In the genomic region with DNA sequence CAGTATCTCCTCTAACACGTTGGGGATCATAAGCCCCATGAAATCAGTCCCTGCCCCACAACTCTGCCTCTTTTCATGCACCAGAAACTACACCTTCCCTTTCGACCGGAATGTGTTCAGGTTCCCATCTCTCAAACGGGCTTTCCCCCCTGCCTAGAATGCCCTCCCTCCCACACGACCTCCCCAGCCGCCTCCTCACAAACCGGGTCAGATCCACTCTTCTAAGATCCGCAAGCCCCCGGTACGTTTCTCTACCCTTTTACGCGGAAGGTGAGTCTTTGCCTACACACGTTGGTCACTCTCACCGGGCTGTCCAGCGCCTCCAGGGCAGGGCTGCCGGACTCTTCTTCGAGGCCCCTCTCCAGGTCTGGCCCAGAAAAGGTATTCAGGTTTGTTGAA, we compare ENCODE assay signal across 8 cellular contexts. TPM values are rescaled to one million over a fixed set of nuclear protein-coding genes. Genes with fewer than 3 reads are reported as not detected.
A peak's percentile ranks its signal among the peaks of the same experiment; 100 is the strongest.
DNase-seq lines count a peak whose midpoint lies in the region; ATAC-seq and TF ChIP-seq lines count a peak whose summit lies in the region.

No MANE protein-coding gene starts in this region.

- H3K27ac Mint-ChIP-seq in type B pancreatic cell: peak overlapping the region; percentile 17

- H3K4me2 ChIP-seq in PC-9: peak overlapping the region; percentile 94

- H3K36me3 ChIP-seq in PC-9 (ENCODE audit: low read depth): no peaks in the 10 kb centered on the region
- no peaks in the 10 kb centered on the region for H3K36me3 ChIP-seq in colonic mucosa
- H3K36me3 ChIP-seq in mucosa of stomach (ENCODE audit: control insufficient read depth, insufficient read depth, low read length): no peaks in the 10 kb centered on the region

- peaks cover 6% of the 10 kb centered on the region for H3K36me3 Mint-ChIP-seq in type B pancreatic cell

- H3K9ac ChIP-seq in colonic mucosa (ENCODE audit: low read depth in 2 of 2, low read length in 2 of 2) (peak overlapping the region; percentile 76 to 80), mucosa of stomach (ENCODE audit: low read length) (peak overlapping the region; percentile 73)

- H3K79me2 ChIP-seq in PC-9 (ENCODE audit: low read depth): peaks cover 55% of the 10 kb centered on the region

- no TSS peak for BruUV-seq in PC-9 (replicated peaks; lab: Mats Ljungman, UMichigan)

- H3K4me3 Mint-ChIP-seq in type B pancreatic cell: peak overlapping the region; percentile 91

- H3K27me3 ChIP-seq in PC-9 (ENCODE audit: insufficient read depth, low read depth) (no peaks in the 10 kb centered on the region), colonic mucosa (no peaks in the 10 kb centered on the region), mucosa of stomach (ENCODE audit: control insufficient read depth, insufficient read depth, low read length) (no peaks in the 10 kb centered on the region)

- H3K4me1 ChIP-seq in PC-9 (replicated peaks; ENCODE audit: insufficient read depth): peaks cover 18% of the 10 kb centered on the region
- H3K4me1 ChIP-seq in colonic mucosa: peaks cover 4% of the 10 kb centered on the region
- H3K4me1 ChIP-seq in mucosa of stomach (ENCODE audit: control insufficient read depth, insufficient read depth, low read length): peaks cover 7% of the 10 kb centered on the region

- TF ChIP-seq CTCF in PC-9 (conservative IDR thresholded peaks at IDR 0.05) (no peak), colonic mucosa (IDR thresholded peaks at IDR 0.05) (no peak), type B pancreatic cell (conservative IDR thresholded peaks at IDR 0.05) (no peak)

- H3K27ac ChIP-seq in PC-9 (peak overlapping the region; percentile 16; the same call in 1 of the 2 replicates), colonic mucosa (no peak overlapping the region)

- H3K9me2 ChIP-seq in PC-9 (ENCODE audit: insufficient read depth): no peaks in the 10 kb centered on the region

- POLR2A ChIA-PET in PC-9 (lab: Charles Lee; ENCODE audit: unreplicated experiment): no interaction called here

- peaks cover 20% of the 10 kb centered on the region for H3F3A ChIP-seq in PC-9 (ENCODE audit: insufficient read depth, low read depth)

- H3K4me3 ChIP-seq in PC-9 (peak overlapping the region; percentile 84), colonic mucosa (peak overlapping the region; percentile 100), mucosa of stomach (ENCODE audit: low read length) (peak overlapping the region; percentile 52)

- CTCF ChIA-PET in PC-9 (lab: Charles Lee): interaction anchor here (0.6 kb wide), 2 partner anchors 486 to 1668 kb away, joined by 3 read pairs; no protein-coding TSS in a partner anchor

- H2AFZ ChIP-seq in PC-9: peak overlapping the region; percentile 99

- intact Hi-C loops in Right ventricle myocardium superior (cut with DNase I): no loop called here
- intact Hi-C loops in Right ventricle myocardium inferior (cut with DNase I): no loop called here
- intact Hi-C loops in PC-9 (cut with micrococcal nuclease; ENCODE audit: unreplicated experiment): loop anchor here (5.0 kb wide), 1 partner anchor 46 kb away; a partner anchor contains a TSS
- intact Hi-C loops in colonic mucosa (cut with DNase I): no loop called here

- peaks cover 24% of the 10 kb centered on the region for H3K4me1 Mint-ChIP-seq in type B pancreatic cell (ENCODE audit: unreplicated experiment)

- peaks cover 38% of the 10 kb centered on the region; the same call in 1 of the 2 replicates for H4K20me1 ChIP-seq in PC-9 (ENCODE audit: insufficient read depth)

- H3K27me3 Mint-ChIP-seq in type B pancreatic cell: no peaks in the 10 kb centered on the region

- H3K9me3 ChIP-seq in PC-9 (ENCODE audit: insufficient read depth, low read depth): no peaks in the 10 kb centered on the region
- no peaks in the 10 kb centered on the region for H3K9me3 ChIP-seq in colonic mucosa
- H3K9me3 ChIP-seq in mucosa of stomach (ENCODE audit: control insufficient read depth, low read length): no peaks in the 10 kb centered on the region

- DNase-seq in Right ventricle myocardium superior (no peak), Right ventricle myocardium inferior (ENCODE audit: missing footprints) (no peak), PC-9 (no peak), colonic mucosa (no peak), type B pancreatic cell (ENCODE audit: extremely low spot score, unreplicated experiment) (no peak)

- ATAC-seq in Right ventricle myocardium superior (ENCODE audit: poor library complexity) (peak; percentile 7), Right ventricle myocardium inferior (no peak), HG02763 (IDR thresholded peaks at IDR 0.05; ENCODE audit: unreplicated experiment) (no peak), HG03520 (IDR thresholded peaks at IDR 0.05; ENCODE audit: unreplicated experiment) (no peak)

- no peaks in the 10 kb centered on the region for H3K9me3 Mint-ChIP-seq in type B pancreatic cell

RNA-seq across cellular contexts. Expression of a gene that starts 0.7 kb away (rescaled TPM):
- total RNA-seq in Right ventricle myocardium superior (4.0 TPM), Right ventricle myocardium inferior (4.7 TPM), PC-9 (2021) (25.4 and 28.1 TPM in 2 replicates), colonic mucosa (10 to 100 TPM in 1 of 2 donors, 1 to 10 TPM in 1; 8.3 to 14.3 TPM), type B pancreatic cell (ENCODE audit: low replicate concordance) (14.6 and 26.2 TPM in 2 replicates)

RNA-seq across cellular contexts. Expression of a gene that starts 17.9 kb away (rescaled TPM):
- 24.7 TPM for total RNA-seq in Right ventricle myocardium superior
- 27.7 TPM for total RNA-seq in Right ventricle myocardium inferior
- 47.7 and 71.1 TPM in 2 replicates for total RNA-seq in PC-9 (2021)
- total RNA-seq in colonic mucosa: 10 to 100 TPM; 63.1 to 63.7 TPM
- 57.3 and 79.4 TPM in 2 replicates for total RNA-seq in type B pancreatic cell (ENCODE audit: low replicate concordance)

RNA-seq across cellular contexts. Expression of a gene that starts 18.3 kb away (rescaled TPM):
- total RNA-seq in Right ventricle myocardium superior: 10.0 TPM
- total RNA-seq in Right ventricle myocardium inferior: 11.4 TPM
- 19.5 and 20.3 TPM in 2 replicates for total RNA-seq in PC-9 (2021)
- total RNA-seq in colonic mucosa: 10 to 100 TPM; 13.6 to 16.7 TPM
- total RNA-seq in type B pancreatic cell (ENCODE audit: low replicate concordance): 21.9 and 28.1 TPM in 2 replicates

RNA-seq across cellular contexts. Expression of a gene that starts 29.1 kb away (rescaled TPM):
- total RNA-seq in Right ventricle myocardium superior (128 TPM), Right ventricle myocardium inferior (136 TPM), PC-9 (2021) (206 and 230 TPM in 2 replicates), colonic mucosa (100 to 1,000 TPM; 126 to 349 TPM), type B pancreatic cell (ENCODE audit: low replicate concordance) (143 and 153 TPM in 2 replicates)

RNA-seq across cellular contexts. Expression of a gene that starts 48.1 kb away (rescaled TPM):
- total RNA-seq in Right ventricle myocardium superior (24.8 TPM), Right ventricle myocardium inferior (24.0 TPM), PC-9 (2021) (56.3 and 70.2 TPM in 2 replicates), colonic mucosa (10 to 100 TPM; 25.4 to 30.7 TPM), type B pancreatic cell (ENCODE audit: low replicate concordance) (65.2 and 70.8 TPM in 2 replicates)
